ENCODE assay signal across 29 cellular contexts in the genomic region with DNA sequence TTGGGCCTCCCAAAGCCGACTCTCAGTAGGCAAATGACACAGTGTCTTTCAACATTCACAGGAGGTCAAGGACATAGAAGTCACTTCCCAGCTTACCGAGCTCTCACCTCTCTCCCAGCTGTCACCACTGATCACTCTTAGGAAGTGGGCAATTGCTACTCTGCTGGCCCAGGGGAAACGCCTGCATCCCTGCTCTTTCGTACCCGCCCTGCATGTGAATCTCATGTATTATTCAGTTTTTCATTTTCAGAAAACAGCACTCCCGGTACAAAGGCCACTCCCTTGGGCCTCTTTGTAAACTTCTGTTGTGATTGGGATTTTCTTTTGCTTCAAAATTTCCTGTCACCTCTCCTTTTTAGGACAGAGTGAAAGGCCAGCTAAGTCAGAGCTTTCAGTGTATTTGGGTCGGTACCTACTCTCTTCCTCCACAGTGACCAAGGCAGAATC.
"Had no signal": no experiment of that assay in that cellular context is flagged by ENCODE, and none has a peak within 500 bp of the region (broad histone marks: within the 10 kb centered on the region; RNA-seq: fewer than 3 reads in every experiment).

No MANE protein-coding gene starts in this region.

- H3K9ac ChIP-seq: parathyroid adenoma had no signal

- H3K27me3 ChIP-seq: dorsolateral prefrontal cortex, gastroesophageal sphincter, heart right ventricle, neutrophil, right atrium auricular region, tibial nerve, upper lobe of left lung had no signal

- H3K27ac Mint-ChIP-seq: natural killer cell; progenitor cell of endocrine pancreas; stimulated activated effector memory CD8-positive, alpha-beta T cell treated with anti-CD3 and anti-CD28 coated beads, Interleukin-12 subunit alpha, Interleukin-12 subunit beta, amount 100 ng/mL, for 72 hours had no signal

- H3K4me1 Mint-ChIP-seq: stimulated activated effector memory CD8-positive, alpha-beta T cell treated with anti-CD3 and anti-CD28 coated beads, Interleukin-12 subunit alpha, Interleukin-12 subunit beta, amount 100 ng/mL, for 72 hours had no signal

- H3K9me3 Mint-ChIP-seq: natural killer cell; neural crest cell; stimulated activated effector memory CD8-positive, alpha-beta T cell treated with anti-CD3 and anti-CD28 coated beads, Interleukin-12 subunit alpha, Interleukin-12 subunit beta, amount 100 ng/mL, for 72 hours had no signal

- H3K36me3 Mint-ChIP-seq: natural killer cell had no signal

- H3K27ac ChIP-seq: dorsolateral prefrontal cortex, epithelial cell of prostate, gastroesophageal sphincter, heart right ventricle, lower lobe of right lung, neutrophil, parathyroid adenoma, right atrium auricular region, thoracic aorta, tibial nerve, upper lobe of left lung had no signal

- H3K79me2 ChIP-seq: parathyroid adenoma had no signal

- H3K4me3 ChIP-seq: dorsolateral prefrontal cortex, gastroesophageal sphincter, heart right ventricle, lower lobe of right lung, right atrium auricular region, thoracic aorta, tibial nerve, upper lobe of left lung had no signal

- H3K4me1 ChIP-seq: lower lobe of right lung, parathyroid adenoma, right atrium auricular region had no signal

- H3K27me3 Mint-ChIP-seq: progenitor cell of endocrine pancreas had no signal

- DNase-seq: cerebellar nuclear complex; cortex of kidney; dorsolateral prefrontal cortex; effector CD4-positive, alpha-beta T cell; glutamatergic neuron; heart right ventricle; hippocampal formation; left cardiac atrium; left ventricle myocardium superior; lower lobe of right lung; natural killer cell; stimulated activated CD4-positive, alpha-beta T cell treated with anti-CD3 and anti-CD28 coated beads, Interleukin-2, amount 100 ng/mL, for 24 hours; stimulated activated CD4-positive, alpha-beta T cell treated with anti-CD3 and anti-CD28 coated beads, Interleukin-4, amount 100 ng/mL, for 24 hours; stimulated activated naive CD4-positive, alpha-beta T cell treated with Interleukin-2 at 50 U/mL for 16 hours; upper lobe of left lung had no signal

- H3K4me3 Mint-ChIP-seq: natural killer cell; neural crest cell; stimulated activated effector memory CD8-positive, alpha-beta T cell treated with anti-CD3 and anti-CD28 coated beads, Interleukin-12 subunit alpha, Interleukin-12 subunit beta, amount 100 ng/mL, for 72 hours had no signal

- H2AFZ ChIP-seq: parathyroid adenoma had no signal

- FAIRE-seq: islet of Langerhans, urothelium cell line had no signal

- ATAC-seq: esophagus mucosa; gastroesophageal sphincter; heart right ventricle; left cardiac atrium; left ventricle myocardium superior; lower lobe of right lung; natural killer cell; sciatic nerve; stimulated activated effector memory CD8-positive, alpha-beta T cell treated with anti-CD3 and anti-CD28 coated beads, Interleukin-12 subunit alpha, Interleukin-12 subunit beta, amount 100 ng/mL, for 72 hours had no signal

- H3K9me3 ChIP-seq: gastroesophageal sphincter, heart right ventricle, lower lobe of right lung, neutrophil, right atrium auricular region, thoracic aorta, tibial nerve, upper lobe of left lung had no signal
